Comparison of ENCODE assay signal across 1 cellular context in the genomic region with DNA sequence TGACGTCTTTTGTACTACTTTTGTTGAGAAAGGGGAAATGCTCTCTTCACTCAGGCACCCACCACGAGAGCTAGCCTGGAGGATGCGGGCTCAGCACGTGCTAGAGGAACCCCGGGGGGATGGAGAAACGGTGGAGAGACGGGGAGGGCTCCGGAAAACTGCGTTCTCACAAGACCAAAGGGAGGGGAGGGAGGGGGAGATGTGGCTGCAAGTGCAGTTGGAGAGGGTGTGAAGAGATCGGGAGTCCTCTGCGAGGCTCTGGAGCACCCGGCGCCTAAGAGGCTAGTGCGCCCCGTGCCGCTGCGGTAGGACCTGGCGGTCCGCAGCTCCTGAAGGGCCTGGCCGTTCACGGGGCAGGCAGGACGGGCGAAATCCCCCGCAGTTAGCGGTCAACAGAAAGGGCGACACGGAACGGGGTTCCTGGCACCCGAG.
TF ChIP-seq lines count a peak whose summit lies in the region.

No MANE protein-coding gene starts in this region.

TF ChIP-seq in SK-N-SH treated with all-trans-retinoic acid at 6 μM for 48 hours, 23 proteins besides CTCF, POLR2A, EP300 and RAD21 (continued from another document):
- TF ChIP-seq, protein P1, sequence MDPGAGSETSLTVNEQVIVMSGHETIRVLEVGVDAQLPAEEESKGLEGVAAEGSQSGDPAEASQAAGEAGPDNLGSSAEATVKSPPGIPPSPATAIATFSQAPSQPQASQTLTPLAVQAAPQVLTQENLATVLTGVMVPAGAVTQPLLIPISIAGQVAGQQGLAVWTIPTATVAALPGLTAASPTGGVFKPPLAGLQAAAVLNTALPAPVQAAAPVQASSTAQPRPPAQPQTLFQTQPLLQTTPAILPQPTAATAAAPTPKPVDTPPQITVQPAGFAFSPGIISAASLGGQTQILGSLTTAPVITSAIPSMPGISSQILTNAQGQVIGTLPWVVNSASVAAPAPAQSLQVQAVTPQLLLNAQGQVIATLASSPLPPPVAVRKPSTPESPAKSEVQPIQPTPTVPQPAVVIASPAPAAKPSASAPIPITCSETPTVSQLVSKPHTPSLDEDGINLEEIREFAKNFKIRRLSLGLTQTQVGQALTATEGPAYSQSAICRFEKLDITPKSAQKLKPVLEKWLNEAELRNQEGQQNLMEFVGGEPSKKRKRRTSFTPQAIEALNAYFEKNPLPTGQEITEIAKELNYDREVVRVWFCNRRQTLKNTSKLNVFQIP (CRISPR knock-in tag; IDR thresholded peaks at IDR 0.05; ENCODE audit: borderline replicate concordance, low read depth): no peak
- no peak for TF ChIP-seq TCF4 (CRISPR knock-in tag; IDR thresholded peaks at IDR 0.05; ENCODE audit: borderline replicate concordance)
- no peak for TF ChIP-seq PPARA (CRISPR knock-in tag; IDR thresholded peaks at IDR 0.05; ENCODE audit: borderline replicate concordance)
- no peak for TF ChIP-seq ARNTL (CRISPR knock-in tag; IDR thresholded peaks at IDR 0.05; ENCODE audit: borderline replicate concordance, low read depth)
- no peak for TF ChIP-seq GLIS3 (CRISPR knock-in tag; IDR thresholded peaks at IDR 0.05)
- TF ChIP-seq ZFP30 (CRISPR knock-in tag; IDR thresholded peaks at IDR 0.05): no peak
- TF ChIP-seq, protein P2, sequence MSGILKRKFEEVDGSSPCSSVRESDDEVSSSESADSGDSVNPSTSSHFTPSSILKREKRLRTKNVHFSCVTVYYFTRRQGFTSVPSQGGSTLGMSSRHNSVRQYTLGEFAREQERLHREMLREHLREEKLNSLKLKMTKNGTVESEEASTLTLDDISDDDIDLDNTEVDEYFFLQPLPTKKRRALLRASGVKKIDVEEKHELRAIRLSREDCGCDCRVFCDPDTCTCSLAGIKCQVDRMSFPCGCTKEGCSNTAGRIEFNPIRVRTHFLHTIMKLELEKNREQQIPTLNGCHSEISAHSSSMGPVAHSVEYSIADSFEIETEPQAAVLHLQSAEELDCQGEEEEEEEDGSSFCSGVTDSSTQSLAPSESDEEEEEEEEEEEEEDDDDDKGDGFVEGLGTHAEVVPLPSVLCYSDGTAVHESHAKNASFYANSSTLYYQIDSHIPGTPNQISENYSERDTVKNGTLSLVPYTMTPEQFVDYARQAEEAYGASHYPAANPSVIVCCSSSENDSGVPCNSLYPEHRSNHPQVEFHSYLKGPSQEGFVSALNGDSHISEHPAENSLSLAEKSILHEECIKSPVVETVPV (CRISPR knock-in tag; IDR thresholded peaks at IDR 0.05): no peak
- no peak for TF ChIP-seq CSDC2 (CRISPR knock-in tag; IDR thresholded peaks at IDR 0.05)
- TF ChIP-seq ZNF8 (CRISPR knock-in tag; IDR thresholded peaks at IDR 0.05): no peak
- no peak for TF ChIP-seq BACH2 (CRISPR knock-in tag; IDR thresholded peaks at IDR 0.05; ENCODE audit: borderline replicate concordance)
- TF ChIP-seq ZNF565 (CRISPR knock-in tag; conservative IDR thresholded peaks at IDR 0.05; ENCODE audit: low read depth): no peak
- TF ChIP-seq ZC3H10 (CRISPR knock-in tag; IDR thresholded peaks at IDR 0.05): no peak
- TF ChIP-seq, protein P3, sequence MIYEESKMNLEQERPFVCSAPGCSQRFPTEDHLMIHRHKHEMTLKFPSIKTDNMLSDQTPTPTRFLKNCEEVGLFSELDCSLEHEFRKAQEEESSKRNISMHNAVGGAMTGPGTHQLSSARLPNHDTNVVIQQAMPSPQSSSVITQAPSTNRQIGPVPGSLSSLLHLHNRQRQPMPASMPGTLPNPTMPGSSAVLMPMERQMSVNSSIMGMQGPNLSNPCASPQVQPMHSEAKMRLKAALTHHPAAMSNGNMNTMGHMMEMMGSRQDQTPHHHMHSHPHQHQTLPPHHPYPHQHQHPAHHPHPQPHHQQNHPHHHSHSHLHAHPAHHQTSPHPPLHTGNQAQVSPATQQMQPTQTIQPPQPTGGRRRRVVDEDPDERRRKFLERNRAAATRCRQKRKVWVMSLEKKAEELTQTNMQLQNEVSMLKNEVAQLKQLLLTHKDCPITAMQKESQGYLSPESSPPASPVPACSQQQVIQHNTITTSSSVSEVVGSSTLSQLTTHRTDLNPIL (CRISPR knock-in tag; IDR thresholded peaks at IDR 0.05; ENCODE audit: low read depth): no peak
